ENCODE assay signal across 1 cellular context in the genomic region with DNA sequence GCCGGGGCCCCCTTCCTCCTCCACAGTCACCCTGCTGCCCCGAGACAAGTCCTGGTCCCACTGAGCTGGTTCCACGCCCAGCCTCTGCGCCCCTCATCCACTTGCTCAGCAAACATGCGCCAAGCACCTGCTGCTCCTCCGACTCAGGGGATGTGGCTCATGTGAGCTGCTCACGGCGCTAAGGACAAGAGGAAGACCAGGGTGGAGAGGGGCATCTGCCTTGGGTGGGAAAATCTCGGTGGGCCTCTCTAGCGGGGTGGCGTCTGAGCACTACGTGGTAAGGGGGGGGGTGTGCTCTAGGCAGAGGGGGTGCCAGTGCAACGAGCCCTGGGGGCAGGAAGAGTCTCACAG.
TF ChIP-seq lines count a peak whose summit lies in the region.

No MANE protein-coding gene starts in this region.

TF ChIP-seq in IMR-90, 13 proteins besides CTCF, POLR2A, EP300 and RAD21:
- TF ChIP-seq CHD1 (IDR thresholded peaks at IDR 0.05; ENCODE audit: low read depth, low read length) (no peak), BHLHE40 (IDR thresholded peaks at IDR 0.05; ENCODE audit: low read depth, low read length) (no peak), CEBPB (IDR thresholded peaks at IDR 0.05; ENCODE audit: low read depth, low read length) (no peak), MAFK (IDR thresholded peaks at IDR 0.05; ENCODE audit: low read depth, low read length) (no peak), NFE2L2 (IDR thresholded peaks at IDR 0.05; ENCODE audit: low read depth, low read length) (no peak), RCOR1 (IDR thresholded peaks at IDR 0.05; ENCODE audit: insufficient replicate concordance, low read length) (no peak), SMC3 (IDR thresholded peaks at IDR 0.05; ENCODE audit: low read depth, low read length) (no peak)
- TF ChIP-seq, protein P1, sequence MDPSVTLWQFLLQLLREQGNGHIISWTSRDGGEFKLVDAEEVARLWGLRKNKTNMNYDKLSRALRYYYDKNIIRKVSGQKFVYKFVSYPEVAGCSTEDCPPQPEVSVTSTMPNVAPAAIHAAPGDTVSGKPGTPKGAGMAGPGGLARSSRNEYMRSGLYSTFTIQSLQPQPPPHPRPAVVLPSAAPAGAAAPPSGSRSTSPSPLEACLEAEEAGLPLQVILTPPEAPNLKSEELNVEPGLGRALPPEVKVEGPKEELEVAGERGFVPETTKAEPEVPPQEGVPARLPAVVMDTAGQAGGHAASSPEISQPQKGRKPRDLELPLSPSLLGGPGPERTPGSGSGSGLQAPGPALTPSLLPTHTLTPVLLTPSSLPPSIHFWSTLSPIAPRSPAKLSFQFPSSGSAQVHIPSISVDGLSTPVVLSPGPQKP (IDR thresholded peaks at IDR 0.05; ENCODE audit: borderline replicate concordance, low read depth, low read length), result no peak
